In the genomic region with DNA sequence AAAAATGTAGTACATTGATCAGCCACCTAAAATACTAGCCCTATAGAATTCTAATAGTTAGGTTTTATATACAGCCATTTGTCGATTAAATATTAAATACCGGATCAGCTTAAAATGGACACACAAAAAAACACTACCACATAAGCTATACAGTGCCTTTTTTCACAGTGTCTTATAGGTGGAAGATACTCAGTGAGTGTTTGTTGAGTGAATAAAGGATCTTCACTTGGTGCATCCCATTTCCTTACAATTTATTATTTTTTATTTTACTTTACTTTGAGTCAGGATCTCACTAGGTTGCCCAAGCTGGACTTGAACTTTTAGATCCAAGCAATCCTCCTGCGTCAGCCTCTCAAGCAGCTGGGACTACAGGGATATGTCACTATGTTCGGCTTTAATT, we compare ENCODE assay signal across 2 cellular contexts.
TF ChIP-seq lines count a peak whose summit lies in the region.

No MANE protein-coding gene starts in this region.

TF ChIP-seq in HepG2, 621 proteins besides CTCF, POLR2A, EP300 and RAD21:
- peak; percentile 92 for TF ChIP-seq ZNF3 (CRISPR knock-in tag; IDR thresholded peaks at IDR 0.05)
- no peak for TF ChIP-seq ZNF224 (CRISPR knock-in tag; IDR thresholded peaks at IDR 0.05)

TF ChIP-seq in K562, 482 proteins besides CTCF, POLR2A, EP300 and RAD21:
- TF ChIP-seq RBM25 (IDR thresholded peaks at IDR 0.05; ENCODE audit: low read depth, low read length, severe bottlenecking) (peak; percentile 43), MAZ (CRISPR knock-in tag; conservative IDR thresholded peaks at IDR 0.05 in 1 of 2, IDR thresholded peaks at IDR 0.05 in 1 of 2) (no peak), ZNF79 (CRISPR knock-in tag; IDR thresholded peaks at IDR 0.05; ENCODE audit: low read depth) (no peak)
- TF ChIP-seq, protein P1, sequence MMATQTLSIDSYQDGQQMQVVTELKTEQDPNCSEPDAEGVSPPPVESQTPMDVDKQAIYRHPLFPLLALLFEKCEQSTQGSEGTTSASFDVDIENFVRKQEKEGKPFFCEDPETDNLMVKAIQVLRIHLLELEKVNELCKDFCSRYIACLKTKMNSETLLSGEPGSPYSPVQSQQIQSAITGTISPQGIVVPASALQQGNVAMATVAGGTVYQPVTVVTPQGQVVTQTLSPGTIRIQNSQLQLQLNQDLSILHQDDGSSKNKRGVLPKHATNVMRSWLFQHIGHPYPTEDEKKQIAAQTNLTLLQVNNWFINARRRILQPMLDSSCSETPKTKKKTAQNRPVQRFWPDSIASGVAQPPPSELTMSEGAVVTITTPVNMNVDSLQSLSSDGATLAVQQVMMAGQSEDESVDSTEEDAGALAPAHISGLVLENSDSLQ (IDR thresholded peaks at IDR 0.05): no peak
